In the genomic region with DNA sequence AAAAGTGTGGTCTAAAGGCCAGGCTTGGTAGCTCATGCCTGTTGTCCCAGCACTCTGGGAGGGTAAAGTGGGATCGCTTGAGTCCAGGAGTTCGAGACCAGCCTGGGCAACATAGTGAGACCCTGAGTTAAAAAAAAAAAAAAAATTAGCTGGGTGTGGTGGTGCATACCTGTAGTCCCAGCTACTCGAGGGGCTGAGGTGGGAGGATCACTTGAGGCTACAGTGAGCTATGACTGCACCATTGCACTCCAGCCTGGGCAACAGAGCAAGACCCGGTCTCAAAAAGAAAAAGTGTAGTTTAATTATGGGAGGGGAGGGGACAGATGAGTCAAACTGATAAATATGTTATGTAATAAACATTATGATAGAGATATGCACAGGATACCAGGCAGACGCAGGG, we compare ENCODE assay signal across 1 cellular context.
TF ChIP-seq lines count a peak whose summit lies in the region.

No MANE protein-coding gene starts in this region.

TF ChIP-seq in HepG2, 621 proteins besides CTCF, POLR2A, EP300 and RAD21:
- 0 out of 2 replicates have a peak, but pooled peaks have one; percentile 35 for TF ChIP-seq ZMYM3 (CRISPR knock-in tag; IDR thresholded peaks at IDR 0.05)
- 0 out of 2 replicates have a peak, but pooled peaks have one; percentile 49 for TF ChIP-seq ZKSCAN1 (IDR thresholded peaks at IDR 0.05; ENCODE audit: low read length)
- TF ChIP-seq ZMYM2 (CRISPR knock-in tag; IDR thresholded peaks at IDR 0.05) = peak; percentile 32; the same call in 1 of the 2 replicates
- peak; percentile 93 for TF ChIP-seq ZNF121 (CRISPR knock-in tag; IDR thresholded peaks at IDR 0.05)
